In the genomic region with DNA sequence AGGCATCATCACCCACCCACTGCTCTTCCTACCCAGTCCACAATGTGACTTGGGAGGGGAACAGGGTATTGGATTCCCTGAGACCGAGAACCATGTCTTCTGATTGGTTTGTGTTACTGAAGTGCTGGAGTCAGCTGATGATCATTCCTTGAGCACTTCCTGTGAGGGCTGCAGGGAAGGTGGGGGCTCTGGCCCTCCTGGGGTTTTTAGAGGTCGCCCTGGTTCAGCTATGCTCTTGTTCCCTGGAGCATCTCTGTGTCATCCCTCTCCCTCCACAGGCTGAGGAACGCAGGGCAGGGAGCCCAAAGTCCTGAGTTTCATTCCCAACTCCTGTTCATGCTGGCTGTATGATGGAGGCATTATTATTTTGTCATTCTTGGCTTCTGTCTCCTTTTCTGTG, we compare ENCODE assay signal across 10 cellular contexts. TPM values are rescaled to one million over a fixed set of nuclear protein-coding genes. Genes with fewer than 3 reads are reported as not detected.
DNase-seq lines count a peak whose midpoint lies in the region; ATAC-seq and TF ChIP-seq lines count a peak whose summit lies in the region.
"Had no signal": no experiment of that assay in that cellular context is flagged by ENCODE, and none has a peak within 500 bp of the region (broad histone marks: within the 10 kb centered on the region; RNA-seq: fewer than 3 reads in every experiment).

No MANE protein-coding gene starts in this region.

- peaks cover 11% of the 10 kb centered on the region for H3K36me3 Mint-ChIP-seq in activated naive CD8-positive, alpha-beta T cell treated with anti-CD3 and anti-CD28 coated beads, Interleukin-2, amount 10 ng/mL, durations not matched to agents 7 days and 5 days
- peaks cover 24% of the 10 kb centered on the region for H3K36me3 Mint-ChIP-seq in activated naive CD8-positive, alpha-beta T cell treated with anti-CD3 and anti-CD28 coated beads for 36 hours

- POLR2A ChIA-PET in activated naive CD8-positive, alpha-beta T cell treated with anti-CD3 and anti-CD28 coated beads, Interleukin-2, amount 10 ng/mL, durations not matched to agents 7 days and 5 days (lab: Charles Lee), result no interaction called here

- no peaks in the 10 kb centered on the region for H3K27me3 Mint-ChIP-seq in activated naive CD8-positive, alpha-beta T cell treated with anti-CD3 and anti-CD28 coated beads, Interleukin-2, amount 10 ng/mL, durations not matched to agents 7 days and 5 days
- no peaks in the 10 kb centered on the region for H3K27me3 Mint-ChIP-seq in activated naive CD8-positive, alpha-beta T cell treated with anti-CD3 and anti-CD28 coated beads for 36 hours
- H3K27me3 Mint-ChIP-seq: activated CD4-positive, alpha-beta T cell treated with anti-CD3 and anti-CD28 coated beads, Interleukin-2, amount 10 ng/mL, durations not matched to agents 7 days and 5 days had no signal

- TF ChIP-seq POLR2A in right lobe of liver (IDR thresholded peaks at IDR 0.05), result no peak
- no peak for TF ChIP-seq POLR2A in transverse colon (IDR thresholded peaks at IDR 0.05)

- WGBS in right lobe of liver (ENCODE audit: insufficient coverage, low coverage, low lambda C conversion rate, missing lambda C conversion rate), result 30% methylated on average over 2 of the region's 3 CpGs
- 67 to 100% methylated on average over 1 to 3 of the region's 3 CpGs for WGBS in transverse colon (ENCODE audit: low coverage in 1 of 2), 2 donors

- H3K9ac ChIP-seq in colonic mucosa (ENCODE audit: low read depth in 2 of 2, low read length in 2 of 2), result peak overlapping the region in 1 of 2 donors; percentile 43

- no peaks in the 10 kb centered on the region for H3K9me3 Mint-ChIP-seq in activated naive CD8-positive, alpha-beta T cell treated with anti-CD3 and anti-CD28 coated beads, Interleukin-2, amount 10 ng/mL, durations not matched to agents 7 days and 5 days
- no peaks in the 10 kb centered on the region for H3K9me3 Mint-ChIP-seq in activated naive CD8-positive, alpha-beta T cell treated with anti-CD3 and anti-CD28 coated beads for 36 hours
- H3K9me3 Mint-ChIP-seq: activated CD4-positive, alpha-beta T cell treated with anti-CD3 and anti-CD28 coated beads, Interleukin-2, amount 10 ng/mL, durations not matched to agents 7 days and 5 days had no signal

- DNase-seq in activated naive CD8-positive, alpha-beta T cell treated with anti-CD3 and anti-CD28 coated beads, Interleukin-2, amount 10 ng/mL, durations not matched to agents 7 days and 5 days, result no peak
- DNase-seq in activated naive CD8-positive, alpha-beta T cell treated with anti-CD3 and anti-CD28 coated beads for 36 hours, result no peak
- no peak for DNase-seq in colonic mucosa
- no peak for DNase-seq in right lobe of liver
- no peak for DNase-seq in transverse colon
- no peak for DNase-seq in central memory CD4-positive, alpha-beta T cell
- DNase-seq: activated CD4-positive, alpha-beta T cell treated with anti-CD3 and anti-CD28 coated beads, Interleukin-2, amount 10 ng/mL, durations not matched to agents 7 days and 5 days had no signal

- H3K4me3 ChIP-seq in colonic mucosa (no peak overlapping the region), right lobe of liver (no peak overlapping the region), transverse colon (no peak overlapping the region)
- H3K4me3 ChIP-seq: GM12878 had no signal

- H3K36me3 ChIP-seq in colonic mucosa, result no peaks in the 10 kb centered on the region
- no peaks in the 10 kb centered on the region for H3K36me3 ChIP-seq in right lobe of liver
- no peaks in the 10 kb centered on the region for H3K36me3 ChIP-seq in transverse colon

- no peak for TF ChIP-seq CTCF in colonic mucosa (IDR thresholded peaks at IDR 0.05)
- no peak for TF ChIP-seq CTCF in right lobe of liver (IDR thresholded peaks at IDR 0.05)
- no peak for TF ChIP-seq CTCF in transverse colon (IDR thresholded peaks at IDR 0.05)

- in situ Hi-C loops in transverse colon (cut with MboI; ENCODE audit: low pct_ligation_motif_present in 1 of 4, low pct_unique_long_range_greater_than_20kb in 1 of 4, low sequenced_read_pairs in 3 of 4), result no loop called here

- H3K4me3 Mint-ChIP-seq in activated naive CD8-positive, alpha-beta T cell treated with anti-CD3 and anti-CD28 coated beads, Interleukin-2, amount 10 ng/mL, durations not matched to agents 7 days and 5 days, result no peak overlapping the region
- H3K4me3 Mint-ChIP-seq in activated naive CD8-positive, alpha-beta T cell treated with anti-CD3 and anti-CD28 coated beads for 36 hours, result no peak overlapping the region
- H3K4me3 Mint-ChIP-seq: activated CD4-positive, alpha-beta T cell treated with anti-CD3 and anti-CD28 coated beads, Interleukin-2, amount 10 ng/mL, durations not matched to agents 7 days and 5 days had no signal

- no peak for ATAC-seq in activated naive CD8-positive, alpha-beta T cell treated with anti-CD3 and anti-CD28 coated beads, Interleukin-2, amount 10 ng/mL, durations not matched to agents 7 days and 5 days (ENCODE audit: low read depth)
- ATAC-seq in right lobe of liver, result peak; percentile 19 to 50 (median 26)
- ATAC-seq in GM21717 (IDR thresholded peaks at IDR 0.05; ENCODE audit: unreplicated experiment), result no peak
- no peak for ATAC-seq in HG03135 (IDR thresholded peaks at IDR 0.05; ENCODE audit: unreplicated experiment)
- ATAC-seq: GM12878 had no signal

- H3K9me3 ChIP-seq in colonic mucosa (no peaks in the 10 kb centered on the region), right lobe of liver (no peaks in the 10 kb centered on the region), transverse colon (no peaks in the 10 kb centered on the region)

- H3K27me3 ChIP-seq in colonic mucosa (no peaks in the 10 kb centered on the region), right lobe of liver (no peaks in the 10 kb centered on the region), transverse colon (no peaks in the 10 kb centered on the region)

- TF ChIP-seq EP300 in transverse colon (IDR thresholded peaks at IDR 0.05; ENCODE audit: low read depth), result no peak

- H3K4me1 Mint-ChIP-seq in activated naive CD8-positive, alpha-beta T cell treated with anti-CD3 and anti-CD28 coated beads, Interleukin-2, amount 10 ng/mL, durations not matched to agents 7 days and 5 days, result peaks cover 29% of the 10 kb centered on the region
- peaks cover 50% of the 10 kb centered on the region for H3K4me1 Mint-ChIP-seq in activated naive CD8-positive, alpha-beta T cell treated with anti-CD3 and anti-CD28 coated beads for 36 hours

- peak overlapping the region; percentile 7 for H3K27ac ChIP-seq in colonic mucosa
- H3K27ac ChIP-seq in right lobe of liver, result peak overlapping the region; percentile 11 to 90 (median 81)
- peak overlapping the region; percentile 8 to 70 (median 38) for H3K27ac ChIP-seq in transverse colon

- intact Hi-C loops in colonic mucosa (cut with DNase I) (no loop called here), right lobe of liver (cut with DNase I) (no loop called here), transverse colon (cut with DNase I; ENCODE audit: low total_unique reads) (no loop called here)

- H3K4me1 ChIP-seq in colonic mucosa (no peaks in the 10 kb centered on the region), right lobe of liver (peaks cover 0 to 28% (median 11%) of the 10 kb centered on the region in 4 donors), transverse colon (peaks cover 6 to 29% (median 8%) of the 10 kb centered on the region in 4 donors)

- peak overlapping the region; percentile 62 for H3K27ac Mint-ChIP-seq in activated naive CD8-positive, alpha-beta T cell treated with anti-CD3 and anti-CD28 coated beads, Interleukin-2, amount 10 ng/mL, durations not matched to agents 7 days and 5 days
- H3K27ac Mint-ChIP-seq in activated naive CD8-positive, alpha-beta T cell treated with anti-CD3 and anti-CD28 coated beads for 36 hours, result no peak overlapping the region
- H3K27ac Mint-ChIP-seq: activated CD4-positive, alpha-beta T cell treated with anti-CD3 and anti-CD28 coated beads, Interleukin-2, amount 10 ng/mL, durations not matched to agents 7 days and 5 days had no signal

RNA-seq across cellular contexts. Expression of a gene that starts 6.7 kb away (rescaled TPM):
- total RNA-seq in activated naive CD8-positive, alpha-beta T cell treated with anti-CD3 and anti-CD28 coated beads, Interleukin-2, amount 10 ng/mL, durations not matched to agents 7 days and 5 days, result 10 to 100 TPM; 49.0 to 51.3 TPM
- total RNA-seq in activated naive CD8-positive, alpha-beta T cell treated with anti-CD3 and anti-CD28 coated beads for 36 hours, result 10 to 100 TPM; 58.8 to 59.9 TPM
- total RNA-seq in colonic mucosa, result 10 to 100 TPM; 35.2 to 51.7 TPM
- total RNA-seq in right lobe of liver, result 10 to 100 TPM; 26.5 to 50.1 (median 42.7) TPM
- 10 to 100 TPM; 29.5 to 43.6 (median 35.7) TPM for total RNA-seq in transverse colon

RNA-seq across cellular contexts. Expression of a gene that starts 22.1 kb away (rescaled TPM):
- 10 to 100 TPM; 93.6 to 98.3 TPM for total RNA-seq in activated naive CD8-positive, alpha-beta T cell treated with anti-CD3 and anti-CD28 coated beads, Interleukin-2, amount 10 ng/mL, durations not matched to agents 7 days and 5 days
- 100 to 1,000 TPM; 176 to 177 TPM for total RNA-seq in activated naive CD8-positive, alpha-beta T cell treated with anti-CD3 and anti-CD28 coated beads for 36 hours
- total RNA-seq in colonic mucosa (100 to 1,000 TPM in 1 of 2 donors, 10 to 100 TPM in 1; 35.5 to 124 TPM), right lobe of liver (10 to 100 TPM; 27.4 to 56.3 (median 37.6) TPM), transverse colon (10 to 100 TPM; 21.3 to 28.1 (median 26.2) TPM)

Comparison
In these comparisons a context has a peak if more than half of its experiments do, and no peak if none do; other contexts are left out.
1. ATAC-seq: peak in right lobe of liver (4 of 4); none in activated naive CD8-positive, alpha-beta T cell treated with anti-CD3 and anti-CD28 coated beads, Interleukin-2, amount 10 ng/mL, durations not matched to agents 7 days and 5 days (single experiment), GM21717 (single experiment) and HG03135 (single experiment).
2. H3K27ac ChIP-seq: peak in every context shown above with its lines; median percentile 81 in right lobe of liver; 38 in transverse colon; 7 in colonic mucosa.